25 cellular contexts compared by ENCODE assay signal in genomic region chr9:134522976-134523375, GRCh38.
"Had no signal": no experiment of that assay in that cellular context is flagged by ENCODE, and none has a peak within 500 bp of the region (broad histone marks: within the 10 kb centered on the region; RNA-seq: fewer than 3 reads in every experiment).

No MANE protein-coding gene starts in this region.

- H3K4me1 ChIP-seq: left lung, lower lobe of right lung, pancreas, psoas muscle, right lobe of liver, thyroid gland, transverse colon had no signal

- H3K27ac ChIP-seq: left lung, lower lobe of right lung, pancreas, psoas muscle, right lobe of liver, testis, thyroid gland, transverse colon, vagina had no signal

- H3K4me2 ChIP-seq: smooth muscle cell had no signal

- H3K27me3 ChIP-seq: pancreas, right lobe of liver, testis, thyroid gland, transverse colon, vagina had no signal

- H3K36me3 ChIP-seq: left lung, lower lobe of right lung, pancreas, right lobe of liver, thyroid gland, transverse colon, vagina had no signal

- FAIRE-seq: islet of Langerhans, kidney, pancreas had no signal

- H3K9me3 ChIP-seq: left lung, lower lobe of right lung, mucosa of descending colon, pancreas, psoas muscle, right lobe of liver, testis, thyroid gland, transverse colon, vagina had no signal

- H3K4me3 ChIP-seq: left lung, lower lobe of right lung, mucosa of descending colon, pancreas, psoas muscle, right lobe of liver, smooth muscle cell, testis, thyroid gland, transverse colon, vagina had no signal

- DNase-seq: hypothalamus; immature natural killer cell; kidney; left lung; lower lobe of right lung; mammary epithelial cell; mesendoderm; midbrain; mucosa of descending colon; naive thymus-derived CD4-positive, alpha-beta T cell; pancreas; psoas muscle; right lobe of liver; stimulated activated CD4-positive, alpha-beta T cell treated with anti-CD3 and anti-CD28 coated beads, Interleukin-1b, Interleukin-23, amount 100 ng/mL, for 48 hours; stimulated activated CD4-positive, alpha-beta T cell treated with anti-CD3 and anti-CD28 coated beads, Interleukin-2, amount 100 ng/mL, for 48 hours; stimulated activated CD4-positive, alpha-beta T cell treated with anti-CD3 and anti-CD28 coated beads, Interleukin-4, amount 100 ng/mL, for 4 hours; stimulated activated CD8-positive, alpha-beta memory T cell treated with anti-CD3 and anti-CD28 coated beads, Interleukin-4, amount 100 ng/mL, for 48 hours; stimulated activated naive CD4-positive, alpha-beta T cell treated with Interleukin-2 at 50 U/mL for 16 hours; stimulated activated naive CD8-positive, alpha-beta T cell treated with anti-CD3 and anti-CD28 coated beads, Interleukin-15, amount 100 ng/mL, for 72 hours; testis; thyroid gland; transverse colon had no signal
